ENCODE assay signal across 15 cellular contexts in genomic region chr5:116037236-116037822, GRCh38. TPM values are rescaled to one million over a fixed set of nuclear protein-coding genes. Genes with fewer than 3 reads are reported as not detected.
DNase-seq lines count a peak whose midpoint lies in the region; ATAC-seq and TF ChIP-seq lines count a peak whose summit lies in the region.
"Had no signal": no experiment of that assay in that cellular context is flagged by ENCODE, and none has a peak within 500 bp of the region (broad histone marks: within the 10 kb centered on the region; RNA-seq: fewer than 3 reads in every experiment).

No MANE protein-coding gene starts in this region.

- TF ChIP-seq CTCF in HCT116 (IDR thresholded peaks at IDR 0.05 in 2 of 3, conservative IDR thresholded peaks at IDR 0.05 in 1 of 3; ENCODE audit: borderline replicate concordance in 1 of 3, insufficient read depth in 1 of 3, low read depth in 2 of 3, low read length in 2 of 3) = peak; percentile 45 to 54 (median 54); a peak in 5 of 6 replicates
- TF ChIP-seq CTCF in kidney epithelial cell (IDR thresholded peaks at IDR 0.05; ENCODE audit: insufficient read depth, low read length, poor library complexity, severe bottlenecking) = peak; percentile 10

- no peaks in the 10 kb centered on the region for H3K9me3 ChIP-seq in BLaER1 treated with 17β-estradiol and CSF1 and Interleukin-3, amounts not matched to agents 10 nM and 100 nM (replicated peaks in 1 of 11)
- no peaks in the 10 kb centered on the region for H3K9me3 ChIP-seq in HCT116 (ENCODE audit: control insufficient read depth in 1 of 2, insufficient read depth in 1 of 2, low read depth in 1 of 2, low read length in 2 of 2)

- ATAC-seq in HCT116 (peak; percentile 65), GM18858 (IDR thresholded peaks at IDR 0.05; ENCODE audit: unreplicated experiment) (no peak)

- in situ Hi-C loops in SK-MEL-5 (cut with HindIII; ENCODE audit: low pct_unique_long_range_greater_than_20kb, low sequenced_read_pairs) = no loop called here

- RAD21 ChIA-PET in HCT116 (lab: Charles Lee; ENCODE audit: low non-redundant PET in 1 of 2, low total read pairs in 2 of 2, uncharacterized antibody in 2 of 2, unreplicated experiment in 2 of 2) = no interaction called here

- intact Hi-C loops in HCT116 (cut with micrococcal nuclease) = no loop called here

- peaks cover 16 to 33% (median 25%) of the 10 kb centered on the region in 10 experiments for H3K4me1 ChIP-seq in BLaER1 treated with 17β-estradiol and CSF1 and Interleukin-3, amounts not matched to agents 10 nM and 100 nM
- peaks cover 15 to 73% of the 10 kb centered on the region in 2 experiments for H3K4me1 ChIP-seq in HCT116 (ENCODE audit: control insufficient read depth in 1 of 2, insufficient read depth in 2 of 2, low read length in 2 of 2)

- H3K36me3 ChIP-seq in BLaER1 treated with 17β-estradiol and CSF1 and Interleukin-3, amounts not matched to agents 10 nM and 100 nM = no peaks in the 10 kb centered on the region
- peaks cover 0 to 8% of the 10 kb centered on the region in 2 experiments; a peak in 1 of 4 replicates for H3K36me3 ChIP-seq in HCT116 (ENCODE audit: control insufficient read depth in 1 of 2, insufficient read depth in 2 of 2, low read length in 2 of 2)
- no peaks in the 10 kb centered on the region for H3K36me3 ChIP-seq in kidney epithelial cell (ENCODE audit: control insufficient read depth, insufficient read depth, low read length)

- BruUV-seq in HCT116 (replicated peaks; lab: Mats Ljungman, UMichigan) = no TSS peak

- H4K20me1 ChIP-seq in BLaER1 treated with 17β-estradiol and CSF1 and Interleukin-3, amounts not matched to agents 10 nM and 100 nM = no peaks in the 10 kb centered on the region
- H4K20me1 ChIP-seq in HCT116 (ENCODE audit: insufficient read depth) = no peaks in the 10 kb centered on the region

- H3K9ac ChIP-seq in BLaER1 treated with 17β-estradiol and CSF1 and Interleukin-3, amounts not matched to agents 10 nM and 100 nM = no peak overlapping the region
- H3K9ac ChIP-seq in HCT116 (ENCODE audit: low read length) = peak overlapping the region; percentile 30

- CTCF ChIA-PET in HCT116 (lab: Charles Lee) = interaction anchor here (1.0 to 1.7 kb wide), 3 partner anchors 31 to 150 kb away, joined by 3 to 7 read pairs (median 3); no protein-coding TSS in a partner anchor

- H2AFZ ChIP-seq in HCT116 (ENCODE audit: low read depth, low read length, poor library complexity, severe bottlenecking) = peak overlapping the region; percentile 54

- H3K9me2 ChIP-seq in HCT116 (ENCODE audit: insufficient read depth) = no peaks in the 10 kb centered on the region

- H3K27ac ChIP-seq in BLaER1 treated with 17β-estradiol and CSF1 and Interleukin-3, amounts not matched to agents 10 nM and 100 nM = no peak overlapping the region
- H3K27ac ChIP-seq in HCT116 (ENCODE audit: low read depth, low read length) = peak overlapping the region; percentile 45; the same call in 1 of the 2 replicates

- H3K4me2 ChIP-seq in BLaER1 treated with 17β-estradiol and CSF1 and Interleukin-3, amounts not matched to agents 10 nM and 100 nM = peak overlapping the region in 8 of 11 experiments; percentile 20 to 87 (median 66); a peak in 11 of 22 replicates
- peak overlapping the region; percentile 36 for H3K4me2 ChIP-seq in HCT116 (ENCODE audit: low read length)

- POLR2A ChIA-PET in HCT116 (lab: Charles Lee) = interaction anchor here (1.3 to 2.0 kb wide), 2 partner anchors 112 to 657 kb away, joined by 4 read pairs; no protein-coding TSS in a partner anchor

- TF ChIP-seq RAD21 in HCT116 (IDR thresholded peaks at IDR 0.05; ENCODE audit: low read depth) = peak; percentile 63

- H3K4me3 ChIP-seq in BLaER1 treated with 17β-estradiol and CSF1 and Interleukin-3, amounts not matched to agents 10 nM and 100 nM = no peak overlapping the region
- H3K4me3 ChIP-seq in HCT116 (replicated peaks in 1 of 2; ENCODE audit: low read depth in 1 of 2, low read length in 2 of 2) (no peak overlapping the region), kidney epithelial cell (ENCODE audit: low read depth, low read length) (no peak overlapping the region)

- DNase-seq in HCT116 (ENCODE audit: low read depth, low spot score) (peak; percentile 57), SK-MEL-5 (ENCODE audit: low read depth, low spot score) (peak; percentile 38), kidney epithelial cell (ENCODE audit: low read depth) (no peak), SIG-M5 (lab: John Stamatoyannopoulos, UW) (no peak), T-helper 9 cell (no peak)
- DNase-seq in activated T-cell treated with anti-CD3 and anti-CD28 coated beads, Interleukin-2, amount 50 U/mL, for 48 hours = no peak
- DNase-seq: activated CD8-positive, alpha-beta memory T cell treated with anti-CD3 and anti-CD28 coated beads for 24 hours; COR-L47; mesenchymal stem cell; NCI-H2029; stimulated activated CD4-positive, alpha-beta T cell treated with anti-CD3 and anti-CD28 coated beads, Interleukin-2, amount 100 ng/mL, for 48 hours; T1000 had no signal

- no peaks in the 10 kb centered on the region for H3K27me3 ChIP-seq in BLaER1 treated with 17β-estradiol and CSF1 and Interleukin-3, amounts not matched to agents 10 nM and 100 nM
- no peaks in the 10 kb centered on the region for H3K27me3 ChIP-seq in HCT116 (ENCODE audit: insufficient read depth, low read length)
- H3K27me3 ChIP-seq in kidney epithelial cell (ENCODE audit: control insufficient read depth, insufficient read depth, low read length) = no peaks in the 10 kb centered on the region

- no peaks in the 10 kb centered on the region for H3K79me2 ChIP-seq in HCT116 (ENCODE audit: insufficient read depth, low read length)

- TF ChIP-seq POLR2A in HCT116 (IDR thresholded peaks at IDR 0.05; ENCODE audit: borderline replicate concordance, extremely low read depth, insufficient read depth, insufficient read length) = no peak

TF ChIP-seq in HCT116, 20 proteins besides CTCF, POLR2A, EP300 and RAD21:
- no peak for TF ChIP-seq POLR2AphosphoS5 (IDR thresholded peaks at IDR 0.05; ENCODE audit: low read depth, low read length)
- no peak for TF ChIP-seq ZNF274 (IDR thresholded peaks at IDR 0.05; ENCODE audit: low read depth, low read length)
- TF ChIP-seq FOSL1 (IDR thresholded peaks at IDR 0.05; ENCODE audit: low read depth) = peak; percentile 57
- peak; percentile 67 for TF ChIP-seq JUND (IDR thresholded peaks at IDR 0.05)
- TF ChIP-seq ATF3 (IDR thresholded peaks at IDR 0.05) = no peak
- no peak for TF ChIP-seq EZH2phosphoT487 (IDR thresholded peaks at IDR 0.05; ENCODE audit: borderline replicate concordance)
- peak; percentile 61; the same call in 1 of the 2 replicates for TF ChIP-seq CBX3 (IDR thresholded peaks at IDR 0.05; ENCODE audit: low read depth)
- no peak for TF ChIP-seq ZFX (IDR thresholded peaks at IDR 0.05)
- no peak for TF ChIP-seq EGR1 (IDR thresholded peaks at IDR 0.05; ENCODE audit: low read depth)
- peak; percentile 49; the same call in 1 of the 2 replicates for TF ChIP-seq SP1 (IDR thresholded peaks at IDR 0.05; ENCODE audit: low read depth)

RNA-seq across cellular contexts. Expression of gene ARL14EPL, which starts 5.1 kb away (rescaled TPM):
- total RNA-seq in HCT116 (2021; ENCODE audit: unreplicated experiment) (22.9 TPM), kidney epithelial cell (not detected in 2 replicates)
- 17.3 and 18.7 TPM in 2 replicates for polyA plus RNA-seq in HCT116 (2012)
- total RNA-seq in SK-MEL-5 (2014; rRNA removed; shearing (Covaris generic)) = not detected in 2 replicates
- polyA plus RNA-seq in SK-MEL-5 (2015; cell fraction: cytosol; rRNA removed) = not detected in 2 replicates
- polyA plus RNA-seq in SK-MEL-5 (2015; cell fraction: nucleus; rRNA removed) = not detected in 2 replicates
- total RNA-seq: posterior vena cava had no signal

RNA-seq across cellular contexts. Expression of gene COMMD10, which starts 47.5 kb away (rescaled TPM):
- total RNA-seq in HCT116 (2021; ENCODE audit: unreplicated experiment) (35.3 TPM), kidney epithelial cell (31.4 and 32.0 TPM in 2 replicates)
- 12.0 and 15.6 TPM in 2 replicates for polyA plus RNA-seq in HCT116 (2012)
- total RNA-seq in SK-MEL-5 (2014; rRNA removed; shearing (Covaris generic)) = 75.0 and 78.3 TPM in 2 replicates
- 27.8 and 28.8 TPM in 2 replicates for polyA plus RNA-seq in SK-MEL-5 (2015; cell fraction: cytosol; rRNA removed)
- polyA plus RNA-seq in SK-MEL-5 (2015; cell fraction: nucleus; rRNA removed) = 33.7 and 38.5 TPM in 2 replicates

Comparison
In these comparisons a context has a peak if more than half of its experiments do, and no peak if none do; other contexts are left out.
1. DNase-seq: peak in HCT116 (single experiment) and SK-MEL-5 (single experiment); none in kidney epithelial cell (single experiment), activated T-cell treated with anti-CD3 and anti-CD28 coated beads, Interleukin-2, amount 50 U/mL, for 48 hours (0 of 2), SIG-M5 (single experiment) and T-helper 9 cell (single experiment).
2. RNA of gene ARL14EPL, which starts 5.1 kb away (total RNA-seq): 22.9 TPM in HCT116 (single experiment); not detected in SK-MEL-5 and not detected in kidney epithelial cell; every median in the first group is over 10 times any median in the second.